ENCODE assay signal across 2 cellular contexts in the genomic region with DNA sequence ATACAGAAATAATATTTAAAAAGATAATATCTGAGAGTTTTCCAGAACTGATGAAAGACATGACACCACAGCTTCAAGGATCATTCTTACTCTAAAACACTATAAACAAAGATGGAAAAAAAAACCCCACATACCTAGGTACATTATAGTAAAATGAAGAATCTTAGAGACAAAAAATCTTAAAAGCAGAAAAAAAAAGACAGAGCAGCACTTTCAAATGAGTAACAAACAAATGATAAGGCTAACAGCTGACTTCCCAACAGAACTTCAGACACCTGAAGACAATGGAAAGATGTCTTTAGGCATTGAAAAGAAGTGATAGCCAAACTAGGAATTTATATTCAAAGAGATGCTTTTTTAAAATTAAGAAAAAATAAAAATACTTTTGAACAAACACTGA.
TF ChIP-seq lines count a peak whose summit lies in the region.

No MANE protein-coding gene starts in this region.

TF ChIP-seq in HepG2, 621 proteins besides CTCF, POLR2A, EP300 and RAD21:
- TF ChIP-seq, protein P1, sequence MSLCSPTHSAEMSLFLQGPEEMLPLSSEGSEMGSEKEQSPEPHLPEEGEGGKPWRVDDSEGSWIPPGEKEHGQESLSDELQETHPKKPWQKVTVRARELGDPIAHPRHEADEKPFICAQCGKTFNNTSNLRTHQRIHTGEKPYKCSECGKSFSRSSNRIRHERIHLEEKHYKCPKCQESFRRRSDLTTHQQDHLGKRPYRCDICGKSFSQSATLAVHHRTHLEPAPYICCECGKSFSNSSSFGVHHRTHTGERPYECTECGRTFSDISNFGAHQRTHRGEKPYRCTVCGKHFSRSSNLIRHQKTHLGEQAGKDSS (CRISPR knock-in tag; IDR thresholded peaks at IDR 0.05; ENCODE audit: borderline replicate concordance, low read depth): no peak
- no peak for TF ChIP-seq KLF9 (CRISPR knock-in tag; IDR thresholded peaks at IDR 0.05; ENCODE audit: low read depth)
- TF ChIP-seq EZH2 (conservative IDR thresholded peaks at IDR 0.05; ENCODE audit: low read depth, low read length): no peak
- no peak for TF ChIP-seq PHF5A (CRISPR knock-in tag; IDR thresholded peaks at IDR 0.05; ENCODE audit: low read depth, unreplicated experiment)
- TF ChIP-seq ZNF317 (CRISPR knock-in tag; IDR thresholded peaks at IDR 0.05): peak; percentile 94
- TF ChIP-seq, protein P2, sequence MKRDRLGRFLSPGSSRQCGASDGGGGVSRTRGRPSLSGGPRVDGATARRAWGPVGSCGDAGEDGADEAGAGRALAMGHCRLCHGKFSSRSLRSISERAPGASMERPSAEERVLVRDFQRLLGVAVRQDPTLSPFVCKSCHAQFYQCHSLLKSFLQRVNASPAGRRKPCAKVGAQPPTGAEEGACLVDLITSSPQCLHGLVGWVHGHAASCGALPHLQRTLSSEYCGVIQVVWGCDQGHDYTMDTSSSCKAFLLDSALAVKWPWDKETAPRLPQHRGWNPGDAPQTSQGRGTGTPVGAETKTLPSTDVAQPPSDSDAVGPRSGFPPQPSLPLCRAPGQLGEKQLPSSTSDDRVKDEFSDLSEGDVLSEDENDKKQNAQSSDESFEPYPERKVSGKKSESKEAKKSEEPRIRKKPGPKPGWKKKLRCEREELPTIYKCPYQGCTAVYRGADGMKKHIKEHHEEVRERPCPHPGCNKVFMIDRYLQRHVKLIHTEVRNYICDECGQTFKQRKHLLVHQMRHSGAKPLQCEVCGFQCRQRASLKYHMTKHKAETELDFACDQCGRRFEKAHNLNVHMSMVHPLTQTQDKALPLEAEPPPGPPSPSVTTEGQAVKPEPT (CRISPR knock-in tag; IDR thresholded peaks at IDR 0.05; ENCODE audit: low read depth): no peak
- no peak for TF ChIP-seq NFIC (IDR thresholded peaks at IDR 0.05; ENCODE audit: low read length)

TF ChIP-seq in K562, 482 proteins besides CTCF, POLR2A, EP300 and RAD21:
- TF ChIP-seq BRF1 (IDR thresholded peaks at IDR 0.05; ENCODE audit: borderline replicate concordance, extremely low read depth, insufficient read length) (no peak), TRIM28 (IDR thresholded peaks at IDR 0.05) (peak; percentile 90), SMC3 (conservative IDR thresholded peaks at IDR 0.05; ENCODE audit: insufficient read depth, low read depth, low read length) (no peak), CBX3 (IDR thresholded peaks at IDR 0.05; ENCODE audit: borderline replicate concordance in 1 of 2, low read length in 2 of 2) (peak in 1 of 2 experiments; percentile 68; a peak in 2 of 3 replicates)
- TF ChIP-seq, protein P3, sequence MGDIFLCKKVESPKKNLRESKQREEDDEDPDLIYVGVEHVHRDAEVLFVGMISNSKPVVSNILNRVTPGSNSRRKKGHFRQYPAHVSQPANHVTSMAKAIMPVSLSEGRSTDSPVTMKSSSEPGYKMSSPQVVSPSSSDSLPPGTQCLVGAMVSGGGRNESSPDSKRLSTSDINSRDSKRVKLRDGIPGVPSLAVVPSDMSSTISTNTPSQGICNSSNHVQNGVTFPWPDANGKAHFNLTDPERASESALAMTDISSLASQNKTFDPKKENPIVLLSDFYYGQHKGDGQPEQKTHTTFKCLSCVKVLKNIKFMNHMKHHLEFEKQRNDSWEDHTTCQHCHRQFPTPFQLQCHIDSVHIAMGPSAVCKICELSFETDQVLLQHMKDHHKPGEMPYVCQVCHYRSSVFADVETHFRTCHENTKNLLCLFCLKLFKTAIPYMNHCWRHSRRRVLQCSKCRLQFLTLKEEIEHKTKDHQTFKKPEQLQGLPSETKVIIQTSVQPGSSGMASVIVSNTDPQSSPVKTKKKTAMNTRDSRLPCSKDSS (IDR thresholded peaks at IDR 0.05; ENCODE audit: low read depth, partially characterized antibody): peak; percentile 79
TF ChIP-seq in K562: peak in this region for 3.
